8 cellular contexts compared by ENCODE assay signal in genomic region chr1:230067871-230068814, GRCh38. TPM values are rescaled to one million over a fixed set of nuclear protein-coding genes. Genes with fewer than 3 reads are reported as not detected.
DNase-seq lines count a peak whose midpoint lies in the region; ATAC-seq lines count a peak whose summit lies in the region.

No MANE protein-coding gene starts in this region.

- CTCF ChIA-PET in CD8-positive, alpha-beta memory T cell (lab: Charles Lee) = no interaction called here
- CTCF ChIA-PET in activated CD4-positive, alpha-beta T cell treated with anti-CD3 and anti-CD28 coated beads, Interleukin-2, amount 10 ng/mL, durations not matched to agents 7 days and 5 days (lab: Charles Lee) = interaction anchor here (0.9 kb wide), 1 partner anchor 42 kb away, joined by 3 read pairs; no protein-coding TSS in a partner anchor

- peaks cover 29 to 54% (median 43%) of the 10 kb centered on the region in 3 donors for H3K4me1 Mint-ChIP-seq in CD8-positive, alpha-beta memory T cell
- peaks cover 51% of the 10 kb centered on the region for H3K4me1 Mint-ChIP-seq in activated CD4-positive, alpha-beta T cell treated with anti-CD3 and anti-CD28 coated beads, Interleukin-2, amount 10 ng/mL, durations not matched to agents 7 days and 5 days
- H3K4me1 Mint-ChIP-seq in effector memory CD8-positive, alpha-beta T cell (ENCODE audit: low read depth in 2 of 2) = peaks cover 29 to 37% of the 10 kb centered on the region in 2 donors

- no peaks in the 10 kb centered on the region for H3K36me3 ChIP-seq in CD8-positive, alpha-beta memory T cell (ENCODE audit: insufficient read depth, low read length)
- no peaks in the 10 kb centered on the region for H3K36me3 ChIP-seq in HUES6 (ENCODE audit: control insufficient read depth, insufficient read depth, low read length)

- H3K27me3 ChIP-seq in CD8-positive, alpha-beta memory T cell (ENCODE audit: insufficient read depth, low read length, poor library complexity, severe bottlenecking) = no peaks in the 10 kb centered on the region
- H3K27me3 ChIP-seq in HUES6 (ENCODE audit: control insufficient read depth, insufficient read depth, low read length) = peaks cover 9% of the 10 kb centered on the region

- peak overlapping the region; percentile 57 for H3K27ac ChIP-seq in CD8-positive, alpha-beta memory T cell (ENCODE audit: low read depth, low read length)
- no peak overlapping the region for H3K27ac ChIP-seq in HUES6 (ENCODE audit: low read depth, low read length)

- peak overlapping the region; percentile 36 to 88 (median 82) for H3K27ac Mint-ChIP-seq in CD8-positive, alpha-beta memory T cell
- H3K27ac Mint-ChIP-seq in activated CD4-positive, alpha-beta T cell treated with anti-CD3 and anti-CD28 coated beads, Interleukin-2, amount 10 ng/mL, durations not matched to agents 7 days and 5 days = peak overlapping the region; percentile 87
- H3K27ac Mint-ChIP-seq in effector memory CD8-positive, alpha-beta T cell = peak overlapping the region; percentile 65 to 87

- peak overlapping the region; percentile 82 to 96 (median 89) for H3K4me3 Mint-ChIP-seq in CD8-positive, alpha-beta memory T cell
- peak overlapping the region; percentile 87 for H3K4me3 Mint-ChIP-seq in activated CD4-positive, alpha-beta T cell treated with anti-CD3 and anti-CD28 coated beads, Interleukin-2, amount 10 ng/mL, durations not matched to agents 7 days and 5 days
- H3K4me3 Mint-ChIP-seq in effector memory CD8-positive, alpha-beta T cell = peak overlapping the region; percentile 89

- H3K4me3 ChIP-seq in CD8-positive, alpha-beta memory T cell (ENCODE audit: low read length) = peak overlapping the region; percentile 78
- H3K4me3 ChIP-seq in HUES6 (ENCODE audit: low read depth, low read length) = peak overlapping the region; percentile 80

- H3K27me3 Mint-ChIP-seq in CD8-positive, alpha-beta memory T cell = no peaks in the 10 kb centered on the region
- H3K27me3 Mint-ChIP-seq in activated CD4-positive, alpha-beta T cell treated with anti-CD3 and anti-CD28 coated beads, Interleukin-2, amount 10 ng/mL, durations not matched to agents 7 days and 5 days = no peaks in the 10 kb centered on the region
- no peaks in the 10 kb centered on the region for H3K27me3 Mint-ChIP-seq in effector memory CD8-positive, alpha-beta T cell

- no peaks in the 10 kb centered on the region for H3K9me3 Mint-ChIP-seq in CD8-positive, alpha-beta memory T cell
- H3K9me3 Mint-ChIP-seq in activated CD4-positive, alpha-beta T cell treated with anti-CD3 and anti-CD28 coated beads, Interleukin-2, amount 10 ng/mL, durations not matched to agents 7 days and 5 days = peaks cover 4% of the 10 kb centered on the region
- H3K9me3 Mint-ChIP-seq in effector memory CD8-positive, alpha-beta T cell = no peaks in the 10 kb centered on the region

- H3K4me1 ChIP-seq in CD8-positive, alpha-beta memory T cell (ENCODE audit: insufficient read depth, low read length) = peaks cover 6% of the 10 kb centered on the region
- peaks cover 17% of the 10 kb centered on the region for H3K4me1 ChIP-seq in HUES6 (ENCODE audit: control insufficient read depth, insufficient read depth, low read length)

- peak in 3 of 5 donors; percentile 3 to 29 (median 7) for DNase-seq in CD8-positive, alpha-beta memory T cell
- peak; percentile 30 for DNase-seq in activated CD4-positive, alpha-beta T cell treated with anti-CD3 and anti-CD28 coated beads, Interleukin-2, amount 10 ng/mL, durations not matched to agents 7 days and 5 days
- DNase-seq in effector memory CD8-positive, alpha-beta T cell = peak; percentile 12 to 14 (median 14)
- DNase-seq in lung microvascular endothelial cell (ENCODE audit: low read depth in 2 of 2) (peak; percentile 52 to 60), NCI-H1694 (lab: John Stamatoyannopoulos, UW) (no peak)
- DNase-seq in stimulated activated naive CD4-positive, alpha-beta T cell treated with Interleukin-2 at 50 U/mL for 16 hours (lab: John Stamatoyannopoulos, UW) = peak; percentile 29

- peaks cover 0 to 3% (median 0%) of the 10 kb centered on the region in 3 donors for H3K36me3 Mint-ChIP-seq in CD8-positive, alpha-beta memory T cell
- peaks cover 4% of the 10 kb centered on the region for H3K36me3 Mint-ChIP-seq in activated CD4-positive, alpha-beta T cell treated with anti-CD3 and anti-CD28 coated beads, Interleukin-2, amount 10 ng/mL, durations not matched to agents 7 days and 5 days (ENCODE audit: low read depth)
- peaks cover 9% of the 10 kb centered on the region for H3K36me3 Mint-ChIP-seq in effector memory CD8-positive, alpha-beta T cell (ENCODE audit: insufficient read depth)

- POLR2A ChIA-PET in CD8-positive, alpha-beta memory T cell (lab: Charles Lee) = no interaction called here
- POLR2A ChIA-PET in activated CD4-positive, alpha-beta T cell treated with anti-CD3 and anti-CD28 coated beads, Interleukin-2, amount 10 ng/mL, durations not matched to agents 7 days and 5 days (lab: Charles Lee) = no interaction called here

- H3K9ac ChIP-seq in HUES6 (ENCODE audit: low read length) = peak overlapping the region; percentile 72

- no peaks in the 10 kb centered on the region for H3K9me3 ChIP-seq in CD8-positive, alpha-beta memory T cell (ENCODE audit: low read length)
- 0 out of 2 replicates have a peak, but pooled peaks cover 3% of the 10 kb centered on the region for H3K9me3 ChIP-seq in HUES6 (ENCODE audit: control insufficient read depth, insufficient read depth, low read depth, low read length)

- no peak for ATAC-seq in effector memory CD8-positive, alpha-beta T cell (replicated peaks)
- no peak for ATAC-seq in GM19324 (IDR thresholded peaks at IDR 0.05; ENCODE audit: low FRiP score, unreplicated experiment)

RNA-seq across cellular contexts. Expression of gene GALNT2, which starts 1.1 kb away (rescaled TPM):
- 10 to 100 TPM; 65.6 to 69.0 TPM for total RNA-seq in CD8-positive, alpha-beta memory T cell
- 15.7 TPM for polyA plus RNA-seq in CD8-positive, alpha-beta memory T cell
- 10 to 100 TPM; 22.7 to 28.4 TPM for total RNA-seq in activated CD4-positive, alpha-beta T cell treated with anti-CD3 and anti-CD28 coated beads, Interleukin-2, amount 10 ng/mL, durations not matched to agents 7 days and 5 days
- 35.7 and 49.8 TPM in 2 replicates for total RNA-seq in lung microvascular endothelial cell
